1 cellular context compared by ENCODE assay signal in the genomic region with DNA sequence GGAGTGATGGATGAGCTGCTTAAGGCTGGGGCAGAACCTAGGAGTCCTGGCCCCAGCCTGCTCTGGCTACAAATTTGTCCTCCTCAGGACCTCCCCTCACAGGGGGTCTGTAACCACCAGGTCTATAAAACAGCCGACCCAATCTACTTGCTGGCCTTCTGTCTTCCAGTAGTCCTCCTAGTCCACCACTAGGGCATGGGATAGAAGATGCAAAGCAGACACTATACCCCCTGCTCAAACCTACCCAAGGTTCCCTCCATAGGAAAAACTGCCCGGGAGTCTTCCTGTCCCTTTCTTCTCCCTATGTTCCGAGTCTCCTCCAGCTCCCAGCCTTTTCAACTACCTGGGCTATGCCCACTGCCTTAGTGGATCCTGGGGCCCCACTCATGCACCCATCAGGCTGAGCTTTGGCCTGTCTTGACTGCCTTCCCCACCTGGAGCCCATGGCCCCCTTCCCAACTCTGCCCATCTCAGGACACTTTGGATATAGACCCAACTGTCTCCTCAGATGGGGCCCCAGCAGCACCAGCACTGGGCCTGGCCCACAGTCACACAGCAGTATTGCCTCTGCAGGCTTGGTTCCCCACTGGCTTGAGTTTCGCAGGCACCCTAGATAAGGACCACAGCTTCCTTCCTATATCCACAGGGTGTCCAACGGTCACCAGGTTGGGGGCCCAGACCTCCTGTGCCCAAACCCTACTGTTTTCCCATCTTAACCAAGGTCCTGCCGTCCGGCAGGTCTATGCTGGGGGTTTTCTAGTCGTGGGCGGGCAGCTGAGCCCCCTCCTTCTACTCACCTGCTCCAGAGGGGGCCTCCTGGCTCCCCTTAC.
TF ChIP-seq lines count a peak whose summit lies in the region.

No MANE protein-coding gene starts in this region.

TF ChIP-seq in endothelial cell of umbilical vein, 7 proteins besides CTCF, POLR2A, EP300 and RAD21:
- no peak for TF ChIP-seq POLR2AphosphoS5 (IDR thresholded peaks at IDR 0.05; ENCODE audit: insufficient read depth, low read depth, low read length)
- no peak for TF ChIP-seq MYC (IDR thresholded peaks at IDR 0.05; ENCODE audit: low read depth, low read length)
- TF ChIP-seq JUN (IDR thresholded peaks at IDR 0.05; ENCODE audit: borderline replicate concordance, insufficient read depth, insufficient read length, low read depth) = no peak
- TF ChIP-seq GATA2 (IDR thresholded peaks at IDR 0.05; ENCODE audit: insufficient read depth, insufficient read length, low read depth, low read length) = no peak
- no peak for TF ChIP-seq FOS (IDR thresholded peaks at IDR 0.05; ENCODE audit: borderline replicate concordance, insufficient read depth, low read length)
- TF ChIP-seq, protein P1, sequence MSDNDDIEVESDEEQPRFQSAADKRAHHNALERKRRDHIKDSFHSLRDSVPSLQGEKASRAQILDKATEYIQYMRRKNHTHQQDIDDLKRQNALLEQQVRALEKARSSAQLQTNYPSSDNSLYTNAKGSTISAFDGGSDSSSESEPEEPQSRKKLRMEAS (IDR thresholded peaks at IDR 0.05; ENCODE audit: insufficient read depth, insufficient read length) = no peak
- TF ChIP-seq EZH2 (IDR thresholded peaks at IDR 0.05; ENCODE audit: borderline replicate concordance, low read depth, low read length, severe bottlenecking) = no peak
